Comparison of ENCODE assay signal across 9 cellular contexts in the genomic region with DNA sequence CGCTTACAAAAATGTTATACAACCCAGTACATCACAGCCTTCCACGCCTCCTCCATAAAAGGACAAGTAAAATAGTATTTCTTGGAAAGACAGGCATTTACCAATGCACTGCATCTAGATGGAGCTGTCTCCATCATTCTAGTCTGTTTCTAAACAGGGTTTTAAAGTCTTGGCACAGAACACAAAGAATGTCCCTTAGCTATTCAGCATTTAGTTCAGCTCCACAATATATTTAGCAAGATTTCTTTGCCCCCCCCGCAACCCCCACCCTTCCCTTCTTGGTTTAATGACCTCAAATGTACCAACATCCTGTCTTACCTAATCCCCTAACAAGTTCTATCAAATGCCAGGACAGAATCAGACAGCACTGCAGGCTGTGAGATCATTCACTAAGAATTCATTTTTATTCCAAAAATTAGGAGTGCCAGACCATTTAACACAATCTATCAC.
A peak's percentile ranks its signal among the peaks of the same experiment; 100 is the strongest.
DNase-seq lines count a peak whose midpoint lies in the region; ATAC-seq, FAIRE-seq and TF ChIP-seq lines count a peak whose summit lies in the region.
"Had no signal": no experiment of that assay in that cellular context is flagged by ENCODE, and none has a peak within 500 bp of the region (broad histone marks: within the 10 kb centered on the region; RNA-seq: fewer than 3 reads in every experiment).

No MANE protein-coding gene starts in this region.

- peak; percentile 73 for TF ChIP-seq CTCF in AG10803 (conservative IDR thresholded peaks at IDR 0.05; ENCODE audit: low read length)
- peak in 2 of 3 donors; percentile 16 to 28 for TF ChIP-seq CTCF in breast epithelium (IDR thresholded peaks at IDR 0.05)

- DNase-seq in AG10803 (ENCODE audit: low read depth) (peak; percentile 98), M059J (ENCODE audit: low read depth) (peak; percentile 57), breast epithelium (ENCODE audit: low spot score in 2 of 2) (peak; percentile 56 to 93), RCC 7860 (ENCODE audit: low spot score) (no peak)

- no peaks in the 10 kb centered on the region for H3K36me3 ChIP-seq in breast epithelium
- no peaks in the 10 kb centered on the region for H3K36me3 ChIP-seq in mesodermal cell (ENCODE audit: control insufficient read depth, insufficient read depth, low read length)

- WGBS in mesodermal cell (ENCODE audit: insufficient coverage in 2 of 2), 2 experiments, result 67% methylated on average over 1 of the region's 3 CpGs; no CpG with 5 or more reads in 1 of the 2 experiments

- H3K9me3 ChIP-seq in breast epithelium (no peaks in the 10 kb centered on the region), mesodermal cell (ENCODE audit: control insufficient read depth, low read length) (no peaks in the 10 kb centered on the region)

- no peak overlapping the region for H3K4me3 ChIP-seq in AG10803 (ENCODE audit: low read length)
- H3K4me3 ChIP-seq in breast epithelium, result no peak overlapping the region
- no peak overlapping the region for H3K4me3 ChIP-seq in mesodermal cell (ENCODE audit: extremely low read depth, insufficient read depth, low read length, poor library complexity, severe bottlenecking)

- no peaks in the 10 kb centered on the region for H3K4me1 ChIP-seq in breast epithelium
- peaks cover 7% of the 10 kb centered on the region for H3K4me1 ChIP-seq in mesodermal cell (ENCODE audit: control insufficient read depth, insufficient read depth, low read length, poor library complexity, severe bottlenecking)

- H3K27me3 ChIP-seq in breast epithelium, result no peaks in the 10 kb centered on the region

- FAIRE-seq in RCC 7860 (lab: Jason Lieb, UNC), result no peak
- FAIRE-seq: colon had no signal

- intact Hi-C loops in breast epithelium (cut with DNase I; ENCODE audit: low total_unique reads), result no loop called here

- H3K27ac ChIP-seq in breast epithelium, result peak overlapping the region; percentile 88
- peak overlapping the region; percentile 41 for H3K27ac ChIP-seq in mesodermal cell (ENCODE audit: low read depth, low read length, severe bottlenecking)

- no peak for TF ChIP-seq POLR2A in breast epithelium (IDR thresholded peaks at IDR 0.05)

- no peak for ATAC-seq in GM19395 (IDR thresholded peaks at IDR 0.05; ENCODE audit: unreplicated experiment)
- ATAC-seq in HG03469 (IDR thresholded peaks at IDR 0.05; ENCODE audit: unreplicated experiment), result no peak
- no peak for ATAC-seq in GM19324 (IDR thresholded peaks at IDR 0.05; ENCODE audit: low FRiP score, unreplicated experiment)
